In the genomic region with DNA sequence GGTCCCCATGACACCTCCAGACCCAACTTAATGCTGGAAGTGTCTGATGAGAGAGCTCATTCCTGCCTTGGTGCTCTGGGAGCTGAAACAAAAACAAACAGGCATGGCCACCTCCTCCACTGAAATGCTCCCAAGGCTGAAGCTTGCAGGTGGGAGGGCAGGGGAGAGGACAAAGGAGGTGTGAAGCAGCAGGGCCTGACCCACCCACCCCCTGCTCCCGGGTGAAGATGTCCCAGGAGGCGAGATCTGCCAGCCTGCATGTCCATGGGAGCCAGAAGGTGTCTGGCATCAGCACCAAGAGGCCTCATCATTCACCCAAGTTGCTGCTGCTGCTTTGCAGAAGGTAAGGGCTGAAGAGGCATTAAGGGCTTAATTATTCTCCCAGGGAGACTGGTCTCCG, we compare ENCODE assay signal across 14 cellular contexts. TPM values are rescaled to one million over a fixed set of nuclear protein-coding genes. Genes with fewer than 3 reads are reported as not detected.
DNase-seq lines count a peak whose midpoint lies in the region; ATAC-seq and TF ChIP-seq lines count a peak whose summit lies in the region.
"Had no signal": no experiment of that assay in that cellular context is flagged by ENCODE, and none has a peak within 500 bp of the region (broad histone marks: within the 10 kb centered on the region; RNA-seq: fewer than 3 reads in every experiment).

No MANE protein-coding gene starts in this region.

- no peaks in the 10 kb centered on the region for H3K27me3 Mint-ChIP-seq in activated T-cell treated with anti-CD3 and anti-CD28 coated beads, Interleukin-2, amount 50 U/mL, for 4 hours (ENCODE audit: low read depth)
- peaks cover 5% of the 10 kb centered on the region for H3K27me3 Mint-ChIP-seq in brain
- peaks cover 0 to 4% of the 10 kb centered on the region in 2 donors for H3K27me3 Mint-ChIP-seq in natural killer cell treated with Interleukin-12 subunit alpha and Interleukin-12 subunit beta and Interleukin-15 and Interleukin-18, amount 100 ng/mL, for 72 hours
- H3K27me3 Mint-ChIP-seq in type B pancreatic cell, result peaks cover 13% of the 10 kb centered on the region

- no peaks in the 10 kb centered on the region for H3K9me3 ChIP-seq in suprapubic skin
- H3K9me3 ChIP-seq: testis had no signal

- no peak for ATAC-seq in activated T-cell treated with anti-CD3 and anti-CD28 coated beads, Interleukin-2, amount 50 U/mL, for 4 hours
- no peak for ATAC-seq in natural killer cell treated with Interleukin-12 subunit alpha and Interleukin-12 subunit beta and Interleukin-15 and Interleukin-18, amount 100 ng/mL, for 72 hours

- TF ChIP-seq EP300 in suprapubic skin (IDR thresholded peaks at IDR 0.05), result no peak

- H3K27ac ChIP-seq in suprapubic skin, result no peak overlapping the region

- peaks cover 4% of the 10 kb centered on the region for H3K36me3 Mint-ChIP-seq in activated T-cell treated with anti-CD3 and anti-CD28 coated beads, Interleukin-2, amount 50 U/mL, for 4 hours (ENCODE audit: insufficient read depth)
- H3K36me3 Mint-ChIP-seq in brain (peaks cover 7% of the 10 kb centered on the region), type B pancreatic cell (no peaks in the 10 kb centered on the region)
- no peaks in the 10 kb centered on the region for H3K36me3 Mint-ChIP-seq in natural killer cell treated with Interleukin-12 subunit alpha and Interleukin-12 subunit beta and Interleukin-15 and Interleukin-18, amount 100 ng/mL, for 72 hours

- no peak overlapping the region for H3K4me3 ChIP-seq in suprapubic skin

- no peaks in the 10 kb centered on the region for H3K9me3 Mint-ChIP-seq in activated T-cell treated with anti-CD3 and anti-CD28 coated beads, Interleukin-2, amount 50 U/mL, for 4 hours
- no peaks in the 10 kb centered on the region for H3K9me3 Mint-ChIP-seq in brain
- no peaks in the 10 kb centered on the region for H3K9me3 Mint-ChIP-seq in natural killer cell treated with Interleukin-12 subunit alpha and Interleukin-12 subunit beta and Interleukin-15 and Interleukin-18, amount 100 ng/mL, for 72 hours
- no peaks in the 10 kb centered on the region for H3K9me3 Mint-ChIP-seq in type B pancreatic cell

- peaks cover 41% of the 10 kb centered on the region for H3K4me1 ChIP-seq in suprapubic skin

- H3K4me1 Mint-ChIP-seq in activated T-cell treated with anti-CD3 and anti-CD28 coated beads, Interleukin-2, amount 50 U/mL, for 4 hours (ENCODE audit: low read depth), result peaks cover 7% of the 10 kb centered on the region
- H3K4me1 Mint-ChIP-seq in brain, result peaks cover 57% of the 10 kb centered on the region
- peaks cover 6 to 9% of the 10 kb centered on the region in 2 donors for H3K4me1 Mint-ChIP-seq in natural killer cell treated with Interleukin-12 subunit alpha and Interleukin-12 subunit beta and Interleukin-15 and Interleukin-18, amount 100 ng/mL, for 72 hours (ENCODE audit: low read depth in 2 of 2)
- H3K4me1 Mint-ChIP-seq in type B pancreatic cell (ENCODE audit: unreplicated experiment), result peaks cover 39% of the 10 kb centered on the region

- H3K27ac Mint-ChIP-seq in brain (peak overlapping the region in 4 of 5 experiments; percentile 21 to 100 (median 96)), type B pancreatic cell (no peak overlapping the region)
- no peak overlapping the region for H3K27ac Mint-ChIP-seq in natural killer cell treated with Interleukin-12 subunit alpha and Interleukin-12 subunit beta and Interleukin-15 and Interleukin-18, amount 100 ng/mL, for 72 hours
- H3K27ac Mint-ChIP-seq: progenitor cell of endocrine pancreas had no signal

- H3K4me3 Mint-ChIP-seq in activated T-cell treated with anti-CD3 and anti-CD28 coated beads, Interleukin-2, amount 50 U/mL, for 4 hours, result peak overlapping the region; percentile 54
- H3K4me3 Mint-ChIP-seq in brain (peak overlapping the region in 4 of 5 experiments; percentile 32 to 70 (median 42)), type B pancreatic cell (peak overlapping the region; percentile 22)
- peak overlapping the region; percentile 42 for H3K4me3 Mint-ChIP-seq in natural killer cell treated with Interleukin-12 subunit alpha and Interleukin-12 subunit beta and Interleukin-15 and Interleukin-18, amount 100 ng/mL, for 72 hours

- no peak for TF ChIP-seq POLR2A in suprapubic skin (IDR thresholded peaks at IDR 0.05)

- no peak for TF ChIP-seq CTCF in brain (conservative IDR thresholded peaks at IDR 0.05)
- TF ChIP-seq CTCF in type B pancreatic cell (conservative IDR thresholded peaks at IDR 0.05), result no peak
- TF ChIP-seq CTCF in suprapubic skin (IDR thresholded peaks at IDR 0.05), result no peak

- no peak for DNase-seq in activated T-cell treated with anti-CD3 and anti-CD28 coated beads, Interleukin-2, amount 50 U/mL, for 4 hours
- DNase-seq in activated T-cell treated with anti-CD3 and anti-CD28 coated beads for 4 hours (no peak), type B pancreatic cell (ENCODE audit: extremely low spot score, unreplicated experiment) (no peak), NAMALWA (ENCODE audit: low spot score) (no peak), ACHN (no peak), suprapubic skin (ENCODE audit: low spot score in 2 of 2) (no peak)
- no peak for DNase-seq in natural killer cell treated with Interleukin-12 subunit alpha and Interleukin-12 subunit beta and Interleukin-15 and Interleukin-18, amount 100 ng/mL, for 72 hours (ENCODE audit: low spot score)
- DNase-seq: activated naive CD4-positive, alpha-beta T cell; GF-D8; NCI-H446; testis had no signal

- no peaks in the 10 kb centered on the region for H3K27me3 ChIP-seq in suprapubic skin
- H3K27me3 ChIP-seq: testis had no signal

- in situ Hi-C loops in ACHN (cut with HindIII; ENCODE audit: low pct_ligation_motif_present, low pct_unique_long_range_greater_than_20kb, low sequenced_read_pairs), result no loop called here

- WGBS in suprapubic skin, result 80% methylated on average over 3 of the region's 3 CpGs

- H3K36me3 ChIP-seq in suprapubic skin, result no peaks in the 10 kb centered on the region

RNA-seq across cellular contexts. Expression of a gene that starts 4.2 kb away (rescaled TPM):
- total RNA-seq in activated T-cell treated with anti-CD3 and anti-CD28 coated beads, Interleukin-2, amount 50 U/mL, for 4 hours, result not detected
- polyA plus RNA-seq in brain (ENCODE audit: insufficient read depth, low read depth, low replicate concordance), result not detected
- under 1 TPM in 1 of 2 donors, not detected in 1; 0.19 TPM for total RNA-seq in natural killer cell treated with Interleukin-12 subunit alpha and Interleukin-12 subunit beta and Interleukin-15 and Interleukin-18, amount 100 ng/mL, for 72 hours
- not detected in 2 replicates for total RNA-seq in type B pancreatic cell (ENCODE audit: low replicate concordance)
- not detected for total RNA-seq in suprapubic skin
- total RNA-seq: progenitor cell of endocrine pancreas had no signal
- polyA plus RNA-seq: keratinocyte had no signal

RNA-seq across cellular contexts. Expression of a gene that starts 25.7 kb away (rescaled TPM):
- 100 to 1,000 TPM; 182 to 195 (median 183) TPM for total RNA-seq in activated T-cell treated with anti-CD3 and anti-CD28 coated beads, Interleukin-2, amount 50 U/mL, for 4 hours
- polyA plus RNA-seq in brain (ENCODE audit: insufficient read depth, low read depth, low replicate concordance), result 447 TPM
- total RNA-seq in natural killer cell treated with Interleukin-12 subunit alpha and Interleukin-12 subunit beta and Interleukin-15 and Interleukin-18, amount 100 ng/mL, for 72 hours, result 100 to 1,000 TPM; 133 to 178 TPM
- total RNA-seq in type B pancreatic cell (ENCODE audit: low replicate concordance), result 220 and 233 TPM in 2 replicates
- 100 to 1,000 TPM; 128 to 148 (median 130) TPM for total RNA-seq in suprapubic skin

RNA-seq across cellular contexts. Expression of a gene that starts 28.5 kb away (rescaled TPM):
- total RNA-seq in activated T-cell treated with anti-CD3 and anti-CD28 coated beads, Interleukin-2, amount 50 U/mL, for 4 hours, result 1 to 10 TPM; 5.3 to 7.6 (median 6.1) TPM
- 16.2 TPM for polyA plus RNA-seq in brain (ENCODE audit: insufficient read depth, low read depth, low replicate concordance)
- 10 to 100 TPM; 11.0 to 27.1 TPM for total RNA-seq in natural killer cell treated with Interleukin-12 subunit alpha and Interleukin-12 subunit beta and Interleukin-15 and Interleukin-18, amount 100 ng/mL, for 72 hours
- total RNA-seq in type B pancreatic cell (ENCODE audit: low replicate concordance) (4.6 and 17.8 TPM in 2 replicates), suprapubic skin (1 to 10 TPM; 3.2 to 8.8 (median 5.6) TPM)

Comparison
In these comparisons a context has a peak if more than half of its experiments do, and no peak if none do; other contexts are left out.
1. H3K27ac Mint-ChIP-seq: peak in brain (4 of 5); none in natural killer cell treated with Interleukin-12 subunit alpha and Interleukin-12 subunit beta and Interleukin-15 and Interleukin-18, amount 100 ng/mL, for 72 hours (0 of 2) and type B pancreatic cell (single experiment).
2. Peak in every context shown above with its lines, with median percentiles within 50 percentile points of each other: H3K4me3 Mint-ChIP-seq.